ENCODE assay signal across 1 cellular context in genomic region chr9:133892193-133892920, GRCh38.
TF ChIP-seq lines count a peak whose summit lies in the region.

No MANE protein-coding gene starts in this region.

TF ChIP-seq in HepG2, 621 proteins besides CTCF, POLR2A, EP300 and RAD21 (continued from another document and continues in another):
- TF ChIP-seq REST (IDR thresholded peaks at IDR 0.05; ENCODE audit: borderline replicate concordance in 1 of 2, low read depth in 1 of 2, low read length in 2 of 2): peak in 1 of 2 experiments; percentile 82; a peak in 2 of 4 replicates
- TF ChIP-seq ZNF101 (CRISPR knock-in tag; IDR thresholded peaks at IDR 0.05; ENCODE audit: borderline replicate concordance, low read depth): 0 out of 2 replicates have a peak, but pooled peaks have one; percentile 55
- peak; percentile 70 for TF ChIP-seq DRAP1 (CRISPR knock-in tag; IDR thresholded peaks at IDR 0.05)
- TF ChIP-seq ZNF225 (CRISPR knock-in tag; IDR thresholded peaks at IDR 0.05): peak; percentile 21; the same call in 1 of the 2 replicates
- peak; percentile 85 for TF ChIP-seq TMF1 (CRISPR knock-in tag; IDR thresholded peaks at IDR 0.05; ENCODE audit: low read depth)
- TF ChIP-seq NFATC3 (CRISPR knock-in tag; IDR thresholded peaks at IDR 0.05): no peak
- TF ChIP-seq BRD4 (CRISPR knock-in tag; IDR thresholded peaks at IDR 0.05): peak; percentile 86
- no peak for TF ChIP-seq PHB2 (IDR thresholded peaks at IDR 0.05; ENCODE audit: partially characterized antibody)
- TF ChIP-seq YEATS2 (CRISPR knock-in tag; IDR thresholded peaks at IDR 0.05; ENCODE audit: borderline replicate concordance): peak; percentile 79; the same call in 1 of the 2 replicates
- peak; percentile 28; the same call in 1 of the 2 replicates for TF ChIP-seq ZNF644 (CRISPR knock-in tag; IDR thresholded peaks at IDR 0.05; ENCODE audit: low read depth)
- TF ChIP-seq TP53 (CRISPR knock-in tag; conservative IDR thresholded peaks at IDR 0.05): peak; percentile 98
- peak; percentile 89; the same call in 1 of the 2 replicates for TF ChIP-seq ZNF670 (CRISPR knock-in tag; IDR thresholded peaks at IDR 0.05; ENCODE audit: borderline replicate concordance)
- no peak for TF ChIP-seq ZNF660 (CRISPR knock-in tag; IDR thresholded peaks at IDR 0.05; ENCODE audit: borderline replicate concordance, low read depth)
- peak; percentile 54; the same call in 1 of the 2 replicates for TF ChIP-seq SATB2 (CRISPR knock-in tag; IDR thresholded peaks at IDR 0.05)
- TF ChIP-seq TCF12 (IDR thresholded peaks at IDR 0.05): no peak
- peak; percentile 99 for TF ChIP-seq TCF12 (CRISPR knock-in tag; IDR thresholded peaks at IDR 0.05)
- TF ChIP-seq ZNF746 (CRISPR knock-in tag; IDR thresholded peaks at IDR 0.05): peak; percentile 100
- peak; percentile 97 for TF ChIP-seq ARID3A (IDR thresholded peaks at IDR 0.05; ENCODE audit: low read depth, low read length)
- peak; percentile 42; the same call in 1 of the 2 replicates for TF ChIP-seq KLF15 (CRISPR knock-in tag; IDR thresholded peaks at IDR 0.05; ENCODE audit: borderline replicate concordance)
- TF ChIP-seq ZNF337 (CRISPR knock-in tag; IDR thresholded peaks at IDR 0.05; ENCODE audit: borderline replicate concordance, low read depth): peak; percentile 95; the same call in 1 of the 2 replicates
- no peak for TF ChIP-seq ZNF484 (CRISPR knock-in tag; IDR thresholded peaks at IDR 0.05; ENCODE audit: borderline replicate concordance, low read depth)
- TF ChIP-seq HOXA7 (CRISPR knock-in tag; IDR thresholded peaks at IDR 0.05): no peak
- peak; percentile 97 for TF ChIP-seq ZNF205 (CRISPR knock-in tag; IDR thresholded peaks at IDR 0.05)
- TF ChIP-seq MED1 (CRISPR knock-in tag; IDR thresholded peaks at IDR 0.05): peak; percentile 99
- TF ChIP-seq RBFOX2 (IDR thresholded peaks at IDR 0.05; ENCODE audit: low read depth, low read length): peak; percentile 61
- TF ChIP-seq ZNF549 (CRISPR knock-in tag; IDR thresholded peaks at IDR 0.05): no peak
- TF ChIP-seq PREB (CRISPR knock-in tag; IDR thresholded peaks at IDR 0.05): no peak
- no peak for TF ChIP-seq MATR3 (CRISPR knock-in tag; IDR thresholded peaks at IDR 0.05)
- 0 out of 2 replicates have a peak, but pooled peaks have one; percentile 58 for TF ChIP-seq DNMT1 (CRISPR knock-in tag; IDR thresholded peaks at IDR 0.05)
- peak; percentile 91 for TF ChIP-seq HNRNPL (IDR thresholded peaks at IDR 0.05; ENCODE audit: low read depth, low read length)
- TF ChIP-seq NFE2 (CRISPR knock-in tag; IDR thresholded peaks at IDR 0.05): no peak
- no peak for TF ChIP-seq TEF (CRISPR knock-in tag; IDR thresholded peaks at IDR 0.05)
- TF ChIP-seq HNRNPLL (IDR thresholded peaks at IDR 0.05; ENCODE audit: low read depth, low read length, poor library complexity, severe bottlenecking): no peak
- peak; percentile 79; the same call in 1 of the 2 replicates for TF ChIP-seq ZNF362 (CRISPR knock-in tag; IDR thresholded peaks at IDR 0.05; ENCODE audit: borderline replicate concordance)
- no peak for TF ChIP-seq MAFG (CRISPR knock-in tag; IDR thresholded peaks at IDR 0.05)
- TF ChIP-seq HDAC1 (CRISPR knock-in tag; IDR thresholded peaks at IDR 0.05): peak; percentile 99
- peak; percentile 91 for TF ChIP-seq JUN (CRISPR knock-in tag; IDR thresholded peaks at IDR 0.05)
- TF ChIP-seq ZNF451 (CRISPR knock-in tag; IDR thresholded peaks at IDR 0.05): peak; percentile 95; the same call in 1 of the 2 replicates
- TF ChIP-seq RERE (CRISPR knock-in tag; IDR thresholded peaks at IDR 0.05; ENCODE audit: low read depth): peak; percentile 93
- TF ChIP-seq KLF16 (CRISPR knock-in tag; IDR thresholded peaks at IDR 0.05): peak in 1 of 2 experiments; percentile 97; a peak in 2 of 4 replicates
- peak; percentile 71 for TF ChIP-seq MAFF (IDR thresholded peaks at IDR 0.05; ENCODE audit: low read depth, low read length)
- TF ChIP-seq MED13 (CRISPR knock-in tag; IDR thresholded peaks at IDR 0.05): peak; percentile 96
- peak; percentile 97 for TF ChIP-seq MED8 (CRISPR knock-in tag; IDR thresholded peaks at IDR 0.05; ENCODE audit: insufficient replicate concordance)
- TF ChIP-seq ETV5 (CRISPR knock-in tag; IDR thresholded peaks at IDR 0.05; ENCODE audit: borderline replicate concordance): peak; percentile 89
- TF ChIP-seq YY1 (IDR thresholded peaks at IDR 0.05; ENCODE audit: insufficient read depth, insufficient replicate concordance, low read depth, low read length): no peak
- peak; percentile 96 for TF ChIP-seq BORCS8-MEF2B (CRISPR knock-in tag; IDR thresholded peaks at IDR 0.05)
- peak; percentile 70; the same call in 1 of the 2 replicates for TF ChIP-seq ZMYM4 (CRISPR knock-in tag; IDR thresholded peaks at IDR 0.05)
- TF ChIP-seq ZNF3 (CRISPR knock-in tag; IDR thresholded peaks at IDR 0.05): 0 out of 2 replicates have a peak, but pooled peaks have one; percentile 28
- no peak for TF ChIP-seq TAF15 (IDR thresholded peaks at IDR 0.05; ENCODE audit: low read depth, low read length, poor library complexity, severe bottlenecking)
- no peak for TF ChIP-seq HCFC1 (IDR thresholded peaks at IDR 0.05; ENCODE audit: low read depth, low read length)
- TF ChIP-seq ARNT (IDR thresholded peaks at IDR 0.05): no peak
- 0 out of 2 replicates have a peak, but pooled peaks have one; percentile 47 for TF ChIP-seq CCDC6 (CRISPR knock-in tag; IDR thresholded peaks at IDR 0.05)
- TF ChIP-seq KLF13 (CRISPR knock-in tag; IDR thresholded peaks at IDR 0.05): no peak
- TF ChIP-seq ZNF713 (CRISPR knock-in tag; IDR thresholded peaks at IDR 0.05): 0 out of 2 replicates have a peak, but pooled peaks have one; percentile 77
- TF ChIP-seq ZBTB43 (CRISPR knock-in tag; conservative IDR thresholded peaks at IDR 0.05): peak; percentile 91
- TF ChIP-seq ZNF572 (CRISPR knock-in tag; IDR thresholded peaks at IDR 0.05): peak; percentile 74; the same call in 1 of the 2 replicates
- peak; percentile 98 for TF ChIP-seq ZBTB8A (CRISPR knock-in tag; IDR thresholded peaks at IDR 0.05; ENCODE audit: borderline replicate concordance, low read depth)
- TF ChIP-seq SALL1 (CRISPR knock-in tag; IDR thresholded peaks at IDR 0.05): peak; percentile 99
- peak; percentile 12; the same call in 1 of the 2 replicates for TF ChIP-seq ZKSCAN1 (IDR thresholded peaks at IDR 0.05; ENCODE audit: low read length)
